Comparison of ENCODE assay signal across 15 cellular contexts in the genomic region with DNA sequence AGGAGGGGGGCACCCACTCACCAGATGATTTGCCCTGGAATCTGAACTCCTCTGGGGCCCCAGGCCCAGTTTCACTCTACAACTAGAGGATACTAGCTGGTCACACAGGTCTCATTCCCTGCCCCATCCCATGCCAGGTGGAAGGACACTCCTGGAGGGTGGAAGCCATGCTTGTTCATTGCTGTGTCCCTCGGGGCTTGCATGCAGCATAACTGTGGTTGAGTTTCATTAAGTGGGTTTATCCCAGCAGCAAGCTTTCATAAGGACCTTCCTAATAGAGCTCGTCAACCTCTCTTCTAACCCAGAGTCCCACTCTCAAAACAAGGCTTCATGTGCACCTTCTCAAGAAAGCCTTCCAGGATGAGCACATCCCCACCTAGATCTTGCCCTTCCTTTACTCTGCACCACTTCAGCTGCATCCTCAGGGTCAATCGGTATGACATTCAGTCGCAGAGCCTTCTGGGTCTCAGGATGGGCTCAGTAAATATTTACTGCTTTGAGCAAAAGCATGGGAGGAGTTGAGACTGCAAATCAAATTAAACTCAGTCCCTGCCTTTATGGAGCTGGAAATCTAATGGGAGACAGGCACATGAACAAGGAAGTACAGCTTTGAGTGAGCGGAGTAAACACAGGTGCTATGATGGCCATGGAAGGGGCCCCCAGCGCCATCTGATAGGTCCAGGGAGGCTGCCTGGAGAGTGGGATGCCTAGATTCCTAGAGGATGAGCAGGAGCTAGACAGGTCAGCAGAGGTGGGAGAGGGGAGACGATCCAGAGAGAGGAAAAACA. TPM values are rescaled to one million over a fixed set of nuclear protein-coding genes. Genes with fewer than 3 reads are reported as not detected.
"Had no signal": no experiment of that assay in that cellular context is flagged by ENCODE, and none has a peak within 500 bp of the region (broad histone marks: within the 10 kb centered on the region; RNA-seq: fewer than 3 reads in every experiment).

No MANE protein-coding gene starts in this region.

- ATAC-seq: natural killer cell; right cardiac atrium; stimulated activated memory B cell treated with anti-CD40 and anti-IgM and Interleukin-4, amounts not matched to agents 10 μg/mL and 1 μg/mL and 100 μg/mL, for 72 hours; T-cell had no signal

- H3K9me3 ChIP-seq: ascending aorta, lower lobe of right lung had no signal

- H3K36me3 ChIP-seq: ascending aorta, cardiac muscle cell, WERI-Rb-1 had no signal

- H3K4me3 ChIP-seq: ascending aorta, cardiac muscle cell, hepatocyte, lower lobe of right lung had no signal

- H3K27me3 ChIP-seq: ascending aorta, cardiac muscle cell, hepatocyte had no signal

- DNase-seq: activated CD4-positive, alpha-beta T cell treated with anti-CD3 and anti-CD28 coated beads for 4 hours; activated naive CD4-positive, alpha-beta T cell; effector CD4-positive, alpha-beta T cell; lower lobe of right lung; midbrain; natural killer cell; nucleus accumbens; right cardiac atrium; T-cell; WERI-Rb-1 had no signal

- H3K27ac ChIP-seq: ascending aorta, cardiac muscle cell, hepatocyte, lower lobe of right lung, WERI-Rb-1 had no signal

- H3K4me1 ChIP-seq: ascending aorta had no signal

RNA-seq across cellular contexts. Expression of a gene that starts 36.4 kb away (rescaled TPM):
- total RNA-seq: ascending aorta, natural killer cell, posterior vena cava, T-cell had no signal
